In genomic region chr2:128695646-128696240, GRCh38 we compare ENCODE assay signal across 22 cellular contexts.
A peak's percentile ranks its signal among the peaks of the same experiment; 100 is the strongest.
DNase-seq lines count a peak whose midpoint lies in the region; TF ChIP-seq lines count a peak whose summit lies in the region.
"Had no signal": no experiment of that assay in that cellular context is flagged by ENCODE, and none has a peak within 500 bp of the region (broad histone marks: within the 10 kb centered on the region; RNA-seq: fewer than 3 reads in every experiment).

No MANE protein-coding gene starts in this region.

- peaks cover 4% of the 10 kb centered on the region for H3K9me3 Mint-ChIP-seq in osteocyte (ENCODE audit: unreplicated experiment)

- intact Hi-C loops in dorsolateral prefrontal cortex (cut with DNase I): no loop called here

- no peak overlapping the region for H3K4me3 ChIP-seq in HFF-Myc (replicated peaks; ENCODE audit: low read depth, low read length)
- no peak overlapping the region for H3K4me3 ChIP-seq in dorsolateral prefrontal cortex
- H3K4me3 ChIP-seq: GM12878, SJCRH30 had no signal

- H3K27me3 Mint-ChIP-seq in osteocyte (ENCODE audit: unreplicated experiment): peaks cover 35% of the 10 kb centered on the region

- H3K27ac Mint-ChIP-seq in osteocyte (ENCODE audit: unreplicated experiment): no peak overlapping the region
- H3K27ac Mint-ChIP-seq: CD4-positive, CD25-positive, alpha-beta regulatory T cell had no signal

- no peaks in the 10 kb centered on the region for H3K36me3 Mint-ChIP-seq in osteocyte (ENCODE audit: unreplicated experiment)
- H3K36me3 Mint-ChIP-seq: CD4-positive, CD25-positive, alpha-beta regulatory T cell had no signal

- no peaks in the 10 kb centered on the region for H3K4me1 Mint-ChIP-seq in osteocyte (ENCODE audit: unreplicated experiment)
- H3K4me1 Mint-ChIP-seq: CD4-positive, CD25-positive, alpha-beta regulatory T cell had no signal

- H3K4me3 Mint-ChIP-seq in osteocyte (ENCODE audit: unreplicated experiment): no peak overlapping the region
- H3K4me3 Mint-ChIP-seq: CD4-positive, CD25-positive, alpha-beta regulatory T cell had no signal

- peak; percentile 34 for DNase-seq in NCI-H1694 treated with DMSO at 0.1 percent for 48 hours (lab: John Stamatoyannopoulos, UW)
- DNase-seq in NCI-H1694 (lab: John Stamatoyannopoulos, UW): no peak
- peak; percentile 4 for DNase-seq in HFF-Myc (ENCODE audit: extremely low read depth, low read depth)
- DNase-seq in dorsolateral prefrontal cortex: peak in 2 of 10 donors; percentile 31 to 44
- peak; percentile 66 for DNase-seq in osteocyte (ENCODE audit: extremely low spot score, unreplicated experiment)
- no peak for DNase-seq in AML-193 (lab: John Stamatoyannopoulos, UW)
- DNase-seq in RKO (ENCODE audit: low spot score): no peak
- no peak for DNase-seq in G401 (ENCODE audit: low spot score)
- DNase-seq: CD4-positive, CD25-positive, alpha-beta regulatory T cell; DMS53; GDM1; Karpas-422; NCI-H1092 treated with DMSO at 0.1 percent for 48 hours; NCI-H1436; NCI-H1930; NCI-H2107; NCI-H774; PC-3; SJCRH30 had no signal

- TF ChIP-seq CTCF in HFF-Myc (IDR thresholded peaks at IDR 0.05; ENCODE audit: low read depth, low read length, missing control alignments): no peak
- TF ChIP-seq CTCF in dorsolateral prefrontal cortex (IDR thresholded peaks at IDR 0.05 in 54 of 56, conservative IDR thresholded peaks at IDR 0.05 in 2 of 56; ENCODE audit: low read depth in 1 of 56, partially characterized antibody in 56 of 56): no peak
- no peak for TF ChIP-seq CTCF in osteocyte (IDR thresholded peaks at IDR 0.05)

- H3K27me3 ChIP-seq in dorsolateral prefrontal cortex: no peaks in the 10 kb centered on the region
- H3K27me3 ChIP-seq: SJCRH30 had no signal

- in situ Hi-C loops in G401 (cut with HindIII; ENCODE audit: low sequenced_read_pairs): no loop called here

- H3K27ac ChIP-seq in dorsolateral prefrontal cortex: peak overlapping the region in 56 of 59 donors; percentile 5 to 93 (median 78)
- H3K27ac ChIP-seq: 22Rv1, HL-60, SJCRH30 had no signal

Comparison
In these comparisons a context has a peak if more than half of its experiments do, and no peak if none do; other contexts are left out.
1. DNase-seq: peak in NCI-H1694 treated with DMSO at 0.1 percent for 48 hours (single experiment), HFF-Myc (single experiment) and osteocyte (single experiment); none in NCI-H1694 (single experiment), AML-193 (0 of 2), RKO (single experiment) and G401 (single experiment).